32 cellular contexts compared by ENCODE assay signal in the genomic region with DNA sequence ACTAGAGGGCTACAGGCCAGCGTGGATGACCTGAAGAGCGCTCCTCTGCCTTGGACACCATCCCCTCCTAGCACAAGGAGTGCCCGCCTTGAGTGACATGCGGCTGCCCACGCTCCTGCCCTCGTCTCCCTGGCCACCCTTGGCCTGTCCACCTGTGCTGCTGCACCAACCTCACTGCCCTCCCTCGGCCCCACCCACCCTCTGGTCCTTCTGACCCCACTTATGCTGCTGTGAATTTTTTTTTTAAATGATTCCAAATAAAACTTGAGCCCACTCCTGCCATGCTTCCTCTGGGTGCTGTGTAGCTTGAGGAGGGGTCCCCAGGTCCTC. TPM values are rescaled to one million over a fixed set of nuclear protein-coding genes. Genes with fewer than 3 reads are reported as not detected.
"Had no signal": no experiment of that assay in that cellular context is flagged by ENCODE, and none has a peak within 500 bp of the region (broad histone marks: within the 10 kb centered on the region; RNA-seq: fewer than 3 reads in every experiment).

No MANE protein-coding gene starts in this region.

- H3K27ac ChIP-seq: cardiac muscle cell, gastroesophageal sphincter, hepatocyte, vagina had no signal

- H3K9me3 ChIP-seq: ascending aorta, gastroesophageal sphincter, thoracic aorta, vagina had no signal

- H3K79me2 ChIP-seq: hepatocyte had no signal

- H2AFZ ChIP-seq: hepatocyte had no signal

- H3K4me2 ChIP-seq: hepatocyte, smooth muscle cell had no signal

- H3K36me3 ChIP-seq: ascending aorta, cardiac muscle cell, gastroesophageal sphincter, thoracic aorta, vagina had no signal

- H3K36me3 Mint-ChIP-seq: activated CD8-positive, alpha-beta memory T cell treated with anti-CD3 and anti-CD28 coated beads, Interleukin-2, amount 10 ng/mL, durations not matched to agents 7 days and 5 days; activated naive CD8-positive, alpha-beta T cell treated with anti-CD3 and anti-CD28 coated beads for 36 hours; brain; memory B cell; natural killer cell treated with Interleukin-12 subunit alpha and Interleukin-12 subunit beta and Interleukin-15 and Interleukin-18, amount 100 ng/mL, for 72 hours had no signal

- H3K27me3 ChIP-seq: ascending aorta, cardiac muscle cell, gastroesophageal sphincter, hepatocyte, vagina had no signal

- ATAC-seq: activated CD4-positive, alpha-beta T cell treated with anti-CD3 and anti-CD28 coated beads for 36 hours; activated CD8-positive, alpha-beta memory T cell treated with anti-CD3 and anti-CD28 coated beads, Interleukin-2, amount 10 ng/mL, durations not matched to agents 7 days and 5 days; activated CD8-positive, alpha-beta T cell treated with anti-CD3 and anti-CD28 coated beads, Interleukin-2, amount 10 ng/mL, durations not matched to agents 7 days and 5 days; effector memory CD8-positive, alpha-beta T cell; gastroesophageal sphincter; natural killer cell treated with Interleukin-12 subunit alpha and Interleukin-12 subunit beta and Interleukin-15 and Interleukin-18, amount 100 ng/mL, for 72 hours had no signal

- H3K27ac Mint-ChIP-seq: activated CD4-positive, alpha-beta T cell treated with anti-CD3 and anti-CD28 coated beads for 36 hours; activated CD8-positive, alpha-beta memory T cell treated with anti-CD3 and anti-CD28 coated beads, Interleukin-2, amount 10 ng/mL, durations not matched to agents 7 days and 5 days; activated CD8-positive, alpha-beta T cell treated with anti-CD3 and anti-CD28 coated beads, Interleukin-2, amount 10 ng/mL, durations not matched to agents 7 days and 5 days; activated naive CD4-positive, alpha-beta T cell treated with anti-CD3 and anti-CD28 coated beads for 36 hours; activated naive CD8-positive, alpha-beta T cell treated with anti-CD3 and anti-CD28 coated beads for 36 hours; brain; effector memory CD8-positive, alpha-beta T cell; memory B cell; natural killer cell treated with Interleukin-12 subunit alpha and Interleukin-12 subunit beta and Interleukin-15 and Interleukin-18, amount 100 ng/mL, for 72 hours; progenitor cell of endocrine pancreas; T-helper 2 cell treated with Interferon-gamma antibody and Interleukin-4, amounts not matched to agents 5 μg/mL and 100 μg/mL, for 36 hours; type B pancreatic cell had no signal

- H3K4me3 Mint-ChIP-seq: activated CD4-positive, alpha-beta T cell treated with anti-CD3 and anti-CD28 coated beads for 36 hours; activated CD8-positive, alpha-beta memory T cell treated with anti-CD3 and anti-CD28 coated beads, Interleukin-2, amount 10 ng/mL, durations not matched to agents 7 days and 5 days; activated CD8-positive, alpha-beta T cell treated with anti-CD3 and anti-CD28 coated beads, Interleukin-2, amount 10 ng/mL, durations not matched to agents 7 days and 5 days; activated naive CD4-positive, alpha-beta T cell treated with anti-CD3 and anti-CD28 coated beads for 36 hours; activated naive CD8-positive, alpha-beta T cell treated with anti-CD3 and anti-CD28 coated beads for 36 hours; brain; effector memory CD8-positive, alpha-beta T cell; memory B cell; natural killer cell treated with Interleukin-12 subunit alpha and Interleukin-12 subunit beta and Interleukin-15 and Interleukin-18, amount 100 ng/mL, for 72 hours; T-helper 2 cell treated with Interferon-gamma antibody and Interleukin-4, amounts not matched to agents 5 μg/mL and 100 μg/mL, for 36 hours; type B pancreatic cell had no signal

- H3K4me3 ChIP-seq: ascending aorta, cardiac muscle cell, gastroesophageal sphincter, hepatocyte, smooth muscle cell, thoracic aorta, vagina had no signal

- H3K27me3 Mint-ChIP-seq: activated CD4-positive, alpha-beta T cell treated with anti-CD3 and anti-CD28 coated beads for 36 hours; activated CD8-positive, alpha-beta memory T cell treated with anti-CD3 and anti-CD28 coated beads, Interleukin-2, amount 10 ng/mL, durations not matched to agents 7 days and 5 days; activated naive CD8-positive, alpha-beta T cell treated with anti-CD3 and anti-CD28 coated beads for 36 hours; brain; progenitor cell of endocrine pancreas; type B pancreatic cell had no signal

- DNase-seq: activated CD4-positive, alpha-beta T cell treated with anti-CD3 and anti-CD28 coated beads for 36 hours; activated CD4-positive, CD25-positive, alpha-beta regulatory T cell; activated CD8-positive, alpha-beta T cell treated with anti-CD3 and anti-CD28 coated beads, Interleukin-2, amount 10 ng/mL, durations not matched to agents 7 days and 5 days; activated naive CD4-positive, alpha-beta T cell treated with anti-CD3 and anti-CD28 coated beads for 36 hours; activated naive CD8-positive, alpha-beta T cell treated with anti-CD3 and anti-CD28 coated beads for 36 hours; cortex of kidney; effector memory CD8-positive, alpha-beta T cell; erythroblast; stimulated activated CD4-positive, alpha-beta T cell treated with anti-CD3 and anti-CD28 coated beads, Interleukin-15, amount 100 ng/mL, for 24 hours; stimulated activated naive CD4-positive, alpha-beta T cell treated with Interleukin-2 at 50 U/mL for 16 hours; T-helper 1 cell had no signal

- H3K9me3 Mint-ChIP-seq: activated naive CD4-positive, alpha-beta T cell treated with anti-CD3 and anti-CD28 coated beads for 36 hours; activated naive CD8-positive, alpha-beta T cell treated with anti-CD3 and anti-CD28 coated beads for 36 hours; effector memory CD8-positive, alpha-beta T cell; memory B cell; natural killer cell treated with Interleukin-12 subunit alpha and Interleukin-12 subunit beta and Interleukin-15 and Interleukin-18, amount 100 ng/mL, for 72 hours; T-helper 2 cell treated with Interferon-gamma antibody and Interleukin-4, amounts not matched to agents 5 μg/mL and 100 μg/mL, for 36 hours; type B pancreatic cell had no signal

RNA-seq across cellular contexts. Expression of a gene that starts 4.5 kb away (rescaled TPM):
- total RNA-seq: activated CD4-positive, alpha-beta T cell treated with anti-CD3 and anti-CD28 coated beads for 36 hours; activated CD8-positive, alpha-beta memory T cell treated with anti-CD3 and anti-CD28 coated beads, Interleukin-2, amount 10 ng/mL, durations not matched to agents 7 days and 5 days; activated CD8-positive, alpha-beta T cell treated with anti-CD3 and anti-CD28 coated beads, Interleukin-2, amount 10 ng/mL, durations not matched to agents 7 days and 5 days; activated naive CD8-positive, alpha-beta T cell treated with anti-CD3 and anti-CD28 coated beads for 36 hours; mononuclear cell; myocyte; natural killer cell treated with Interleukin-12 subunit alpha and Interleukin-12 subunit beta and Interleukin-15 and Interleukin-18, amount 100 ng/mL, for 72 hours; osteocyte had no signal

RNA-seq across cellular contexts. Expression of a gene that starts 5.3 kb away (rescaled TPM):
- total RNA-seq: activated CD4-positive, alpha-beta T cell treated with anti-CD3 and anti-CD28 coated beads for 36 hours; activated CD8-positive, alpha-beta memory T cell treated with anti-CD3 and anti-CD28 coated beads, Interleukin-2, amount 10 ng/mL, durations not matched to agents 7 days and 5 days; activated CD8-positive, alpha-beta T cell treated with anti-CD3 and anti-CD28 coated beads, Interleukin-2, amount 10 ng/mL, durations not matched to agents 7 days and 5 days; activated naive CD4-positive, alpha-beta T cell treated with anti-CD3 and anti-CD28 coated beads for 36 hours; activated naive CD8-positive, alpha-beta T cell treated with anti-CD3 and anti-CD28 coated beads for 36 hours; cardiac muscle cell; hepatocyte; mononuclear cell; natural killer cell treated with Interleukin-12 subunit alpha and Interleukin-12 subunit beta and Interleukin-15 and Interleukin-18, amount 100 ng/mL, for 72 hours; osteocyte; progenitor cell of endocrine pancreas; renal cortical epithelial cell had no signal
- polyA plus RNA-seq: hepatocyte, smooth muscle cell had no signal

RNA-seq across cellular contexts. Expression of a gene that starts 5.5 kb away (rescaled TPM):
- total RNA-seq: activated CD4-positive, alpha-beta T cell treated with anti-CD3 and anti-CD28 coated beads for 36 hours; activated CD8-positive, alpha-beta memory T cell treated with anti-CD3 and anti-CD28 coated beads, Interleukin-2, amount 10 ng/mL, durations not matched to agents 7 days and 5 days; activated CD8-positive, alpha-beta T cell treated with anti-CD3 and anti-CD28 coated beads, Interleukin-2, amount 10 ng/mL, durations not matched to agents 7 days and 5 days; activated naive CD4-positive, alpha-beta T cell treated with anti-CD3 and anti-CD28 coated beads for 36 hours; activated naive CD8-positive, alpha-beta T cell treated with anti-CD3 and anti-CD28 coated beads for 36 hours; natural killer cell treated with Interleukin-12 subunit alpha and Interleukin-12 subunit beta and Interleukin-15 and Interleukin-18, amount 100 ng/mL, for 72 hours; osteocyte had no signal

RNA-seq across cellular contexts. Expression of a gene that starts 57.1 kb away (rescaled TPM):
- total RNA-seq: activated CD4-positive, alpha-beta T cell treated with anti-CD3 and anti-CD28 coated beads for 36 hours; activated CD8-positive, alpha-beta memory T cell treated with anti-CD3 and anti-CD28 coated beads, Interleukin-2, amount 10 ng/mL, durations not matched to agents 7 days and 5 days; activated CD8-positive, alpha-beta T cell treated with anti-CD3 and anti-CD28 coated beads, Interleukin-2, amount 10 ng/mL, durations not matched to agents 7 days and 5 days; activated naive CD4-positive, alpha-beta T cell treated with anti-CD3 and anti-CD28 coated beads for 36 hours; activated naive CD8-positive, alpha-beta T cell treated with anti-CD3 and anti-CD28 coated beads for 36 hours; ascending aorta; cardiac muscle cell; chondrocyte; fibroblast of lung; fibroblast of villous mesenchyme; gastroesophageal sphincter; hepatocyte; mononuclear cell; myocyte; natural killer cell treated with Interleukin-12 subunit alpha and Interleukin-12 subunit beta and Interleukin-15 and Interleukin-18, amount 100 ng/mL, for 72 hours; osteocyte; progenitor cell of endocrine pancreas; renal cortical epithelial cell; thoracic aorta had no signal
- polyA plus RNA-seq: cardiac muscle cell, fibroblast of lung, hepatocyte, smooth muscle cell had no signal
